In the genomic region with DNA sequence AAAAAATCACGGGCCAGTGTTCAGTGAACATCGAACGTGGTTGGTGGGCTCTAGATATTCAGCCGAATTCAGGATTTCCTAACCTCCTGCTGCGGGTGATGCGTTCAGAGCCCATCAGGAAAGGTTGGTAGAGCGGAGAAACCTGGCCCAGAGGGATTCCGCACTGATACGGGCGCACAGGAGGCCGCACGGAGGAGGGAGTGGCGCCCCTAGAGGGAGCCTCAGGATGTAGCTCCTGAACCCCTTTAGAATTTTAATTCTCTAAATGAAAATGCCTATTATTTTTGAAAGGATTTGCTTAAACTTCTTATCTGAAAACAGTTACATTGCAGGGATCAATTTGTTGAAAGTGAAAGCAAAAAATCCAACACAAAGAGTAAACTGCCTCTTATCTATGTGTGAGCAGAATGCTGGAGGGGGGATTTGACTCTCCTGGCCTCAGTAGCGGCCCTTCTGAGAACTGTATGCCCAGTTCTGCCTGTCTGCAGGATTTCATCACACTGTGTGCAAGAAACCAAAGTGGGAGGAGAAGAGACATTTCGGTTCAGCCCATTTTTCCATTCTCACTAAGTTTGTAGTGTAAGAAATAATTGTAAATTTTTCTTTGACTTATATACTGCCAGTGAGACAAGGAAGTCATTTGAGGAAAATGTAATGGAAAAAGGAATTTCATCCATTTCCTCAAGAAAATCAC, we compare ENCODE assay signal across 21 cellular contexts.
DNase-seq lines count a peak whose midpoint lies in the region; ATAC-seq and TF ChIP-seq lines count a peak whose summit lies in the region.
"Had no signal": no experiment of that assay in that cellular context is flagged by ENCODE, and none has a peak within 500 bp of the region (broad histone marks: within the 10 kb centered on the region; RNA-seq: fewer than 3 reads in every experiment).

No MANE protein-coding gene starts in this region.

- no peaks in the 10 kb centered on the region for H3K36me3 Mint-ChIP-seq in activated T-cell treated with anti-CD3 and anti-CD28 coated beads, Interleukin-2, amount 50 U/mL, for 24 hours (ENCODE audit: low read depth)
- H3K36me3 Mint-ChIP-seq in activated naive CD8-positive, alpha-beta T cell treated with anti-CD3 and anti-CD28 coated beads, Interleukin-2, amount 50 U/mL, for 24 hours (ENCODE audit: low read depth): no peaks in the 10 kb centered on the region
- H3K36me3 Mint-ChIP-seq: CD4-positive, alpha-beta memory T cell; naive thymus-derived CD4-positive, alpha-beta T cell; stimulated activated naive B cell treated with anti-CD40 and anti-IgM and Interleukin-4, amounts not matched to agents 10 μg/mL and 1 μg/mL and 100 μg/mL, for 72 hours had no signal

- peak; percentile 6 for DNase-seq in NOMO-1 treated with DMSO at 0.1 percent for 48 hours (lab: John Stamatoyannopoulos, UW; ENCODE audit: unreplicated experiment)
- no peak for DNase-seq in NOMO-1 treated with dmso at 0.1 percent for 144 hours (lab: John Stamatoyannopoulos, UW; ENCODE audit: unreplicated experiment)
- no peak for DNase-seq in Panc1 (ENCODE audit: low read depth, low spot score)
- peak; percentile 36 for DNase-seq in fibroblast of the aortic adventitia (ENCODE audit: low read depth)
- DNase-seq in smooth muscle cell (lab: John Stamatoyannopoulos, UW; ENCODE audit: unreplicated experiment): no peak
- no peak for DNase-seq in activated T-cell treated with anti-CD3 and anti-CD28 coated beads, Interleukin-2, amount 50 U/mL, for 24 hours
- no peak for DNase-seq in activated naive CD8-positive, alpha-beta T cell treated with anti-CD3 and anti-CD28 coated beads, Interleukin-2, amount 50 U/mL, for 24 hours
- DNase-seq: activated naive CD8-positive, alpha-beta T cell treated with anti-CD3 and anti-CD28 coated beads, Interleukin-2, amount 10 ng/mL, durations not matched to agents 7 days and 5 days; activated T-cell treated with anti-CD3 and anti-CD28 coated beads, Interleukin-2, amount 50 U/mL, for 4 hours; CD4-positive, alpha-beta memory T cell; DMS79 treated with DMSO at 0.1 percent for 48 hours; gastrocnemius medialis; MG63; naive thymus-derived CD4-positive, alpha-beta T cell; NCI-H2029 treated with DMSO at 0.1 percent for 48 hours; NCI-H526 treated with DMSO at 0.1 percent for 48 hours; Peyer's patch; stimulated activated naive B cell treated with anti-CD40 and anti-IgM and Interleukin-4, amounts not matched to agents 10 μg/mL and 1 μg/mL and 100 μg/mL, for 72 hours had no signal

- TF ChIP-seq CTCF in Panc1 (IDR thresholded peaks at IDR 0.05): peak; percentile 58
- peak; percentile 32 for TF ChIP-seq CTCF in fibroblast of the aortic adventitia (IDR thresholded peaks at IDR 0.05; ENCODE audit: insufficient read depth, low read length)
- peak; percentile 29 for TF ChIP-seq CTCF in smooth muscle cell (IDR thresholded peaks at IDR 0.05; ENCODE audit: borderline replicate concordance, insufficient read depth, poor library complexity, severe bottlenecking)

- H3K4me1 Mint-ChIP-seq in activated T-cell treated with anti-CD3 and anti-CD28 coated beads, Interleukin-2, amount 50 U/mL, for 24 hours (ENCODE audit: low read depth): peaks cover 7% of the 10 kb centered on the region
- H3K4me1 Mint-ChIP-seq in activated naive CD8-positive, alpha-beta T cell treated with anti-CD3 and anti-CD28 coated beads, Interleukin-2, amount 50 U/mL, for 24 hours: peaks cover 8% of the 10 kb centered on the region

- CTCF ChIA-PET in Panc1 (lab: Charles Lee): no interaction called here

- no peaks in the 10 kb centered on the region for H4K20me1 ChIP-seq in smooth muscle cell (ENCODE audit: low read depth)

- POLR2A ChIA-PET in Panc1 (lab: Charles Lee): no interaction called here

- 73% methylated on average over 15 of the region's 15 CpGs for WGBS in smooth muscle cell (ENCODE audit: low lambda C conversion rate)

- no peak overlapping the region for H3K27ac ChIP-seq in Panc1 (ENCODE audit: low read length)
- H3K27ac ChIP-seq in smooth muscle cell (ENCODE audit: low read depth): no peak overlapping the region
- H3K27ac ChIP-seq: gastrocnemius medialis, Peyer's patch, SK-N-MC had no signal

- in situ Hi-C loops in Panc1 (cut with HindIII; ENCODE audit: low pct_unique_long_range_greater_than_20kb, low sequenced_read_pairs): no loop called here

- no peaks in the 10 kb centered on the region for H3K9me3 ChIP-seq in Panc1 (ENCODE audit: control insufficient read depth, insufficient read depth, low read depth, low read length)
- H3K9me3 ChIP-seq in smooth muscle cell (replicated peaks; ENCODE audit: low read depth): no peaks in the 10 kb centered on the region
- H3K9me3 ChIP-seq: gastrocnemius medialis, MG63, Peyer's patch had no signal

- BruUV-seq in Panc1 (replicated peaks; lab: Mats Ljungman, UMichigan): no TSS peak

- intact Hi-C loops in Panc1 (cut with micrococcal nuclease; ENCODE audit: unreplicated experiment): no loop called here

- no peaks in the 10 kb centered on the region for H3K4me1 ChIP-seq in Panc1 (ENCODE audit: control insufficient read depth, insufficient read depth, low read length)
- H3K4me1 ChIP-seq in smooth muscle cell (ENCODE audit: low read depth): no peaks in the 10 kb centered on the region
- H3K4me1 ChIP-seq: gastrocnemius medialis, Peyer's patch had no signal

- H3K9me3 Mint-ChIP-seq in activated T-cell treated with anti-CD3 and anti-CD28 coated beads, Interleukin-2, amount 50 U/mL, for 24 hours: no peaks in the 10 kb centered on the region
- H3K9me3 Mint-ChIP-seq in activated naive CD8-positive, alpha-beta T cell treated with anti-CD3 and anti-CD28 coated beads, Interleukin-2, amount 50 U/mL, for 24 hours: no peaks in the 10 kb centered on the region
- H3K9me3 Mint-ChIP-seq: activated naive CD8-positive, alpha-beta T cell treated with anti-CD3 and anti-CD28 coated beads, Interleukin-2, amount 10 ng/mL, durations not matched to agents 7 days and 5 days; activated T-cell treated with anti-CD3 and anti-CD28 coated beads, Interleukin-2, amount 50 U/mL, for 4 hours; naive thymus-derived CD4-positive, alpha-beta T cell; stimulated activated naive B cell treated with anti-CD40 and anti-IgM and Interleukin-4, amounts not matched to agents 10 μg/mL and 1 μg/mL and 100 μg/mL, for 72 hours had no signal

- H3K27me3 Mint-ChIP-seq in activated T-cell treated with anti-CD3 and anti-CD28 coated beads, Interleukin-2, amount 50 U/mL, for 24 hours: peaks cover 26% of the 10 kb centered on the region
- H3K27me3 Mint-ChIP-seq in activated naive CD8-positive, alpha-beta T cell treated with anti-CD3 and anti-CD28 coated beads, Interleukin-2, amount 50 U/mL, for 24 hours: peaks cover 6% of the 10 kb centered on the region

- no peak overlapping the region for H3K9ac ChIP-seq in smooth muscle cell (ENCODE audit: low read depth)

- H2AFZ ChIP-seq in smooth muscle cell (ENCODE audit: low read depth): no peak overlapping the region

- H3K79me2 ChIP-seq in smooth muscle cell (ENCODE audit: low read depth): no peaks in the 10 kb centered on the region

- no peaks in the 10 kb centered on the region for H3K27me3 ChIP-seq in Panc1 (ENCODE audit: control insufficient read depth, insufficient read depth, low read length)
- H3K27me3 ChIP-seq in smooth muscle cell (ENCODE audit: low read depth): peaks cover 6% of the 10 kb centered on the region
- H3K27me3 ChIP-seq: gastrocnemius medialis, MG63, Peyer's patch had no signal

- no peak for ATAC-seq in Panc1
- ATAC-seq in GM19395 (IDR thresholded peaks at IDR 0.05; ENCODE audit: unreplicated experiment): no peak
- ATAC-seq in activated naive CD8-positive, alpha-beta T cell treated with anti-CD3 and anti-CD28 coated beads, Interleukin-2, amount 50 U/mL, for 24 hours: no peak
- ATAC-seq: activated T-cell treated with anti-CD3 and anti-CD28 coated beads, Interleukin-2, amount 50 U/mL, for 4 hours; gastrocnemius medialis; naive thymus-derived CD4-positive, alpha-beta T cell; stimulated activated naive B cell treated with anti-CD40 and anti-IgM and Interleukin-4, amounts not matched to agents 10 μg/mL and 1 μg/mL and 100 μg/mL, for 72 hours had no signal

- H3K36me3 ChIP-seq in Panc1 (ENCODE audit: control insufficient read depth, insufficient read depth, low read length): no peaks in the 10 kb centered on the region
- H3K36me3 ChIP-seq in smooth muscle cell (ENCODE audit: low read depth): no peaks in the 10 kb centered on the region
- H3K36me3 ChIP-seq: gastrocnemius medialis, MG63, Peyer's patch had no signal

- no peak overlapping the region for H3K4me2 ChIP-seq in smooth muscle cell

- H3F3A ChIP-seq in smooth muscle cell (ENCODE audit: low read depth): no peaks in the 10 kb centered on the region

- H3K4me3 ChIP-seq in Panc1 (ENCODE audit: low read depth in 2 of 2, low read length in 2 of 2) (no peak overlapping the region), fibroblast of the aortic adventitia (ENCODE audit: low read depth, low read length) (no peak overlapping the region), smooth muscle cell (no peak overlapping the region)
- H3K4me3 ChIP-seq: gastrocnemius medialis, lung, MG63, Peyer's patch, SK-N-MC had no signal

- no peak overlapping the region for H3K4me3 Mint-ChIP-seq in activated T-cell treated with anti-CD3 and anti-CD28 coated beads, Interleukin-2, amount 50 U/mL, for 24 hours
- H3K4me3 Mint-ChIP-seq in activated naive CD8-positive, alpha-beta T cell treated with anti-CD3 and anti-CD28 coated beads, Interleukin-2, amount 50 U/mL, for 24 hours: no peak overlapping the region
- H3K4me3 Mint-ChIP-seq: activated naive CD8-positive, alpha-beta T cell treated with anti-CD3 and anti-CD28 coated beads, Interleukin-2, amount 10 ng/mL, durations not matched to agents 7 days and 5 days; activated T-cell treated with anti-CD3 and anti-CD28 coated beads, Interleukin-2, amount 50 U/mL, for 4 hours; CD4-positive, alpha-beta memory T cell; naive thymus-derived CD4-positive, alpha-beta T cell; stimulated activated naive B cell treated with anti-CD40 and anti-IgM and Interleukin-4, amounts not matched to agents 10 μg/mL and 1 μg/mL and 100 μg/mL, for 72 hours had no signal

- H3K27ac Mint-ChIP-seq in activated T-cell treated with anti-CD3 and anti-CD28 coated beads, Interleukin-2, amount 50 U/mL, for 24 hours: no peak overlapping the region
- H3K27ac Mint-ChIP-seq in activated naive CD8-positive, alpha-beta T cell treated with anti-CD3 and anti-CD28 coated beads, Interleukin-2, amount 50 U/mL, for 24 hours: no peak overlapping the region
- H3K27ac Mint-ChIP-seq: activated naive CD8-positive, alpha-beta T cell treated with anti-CD3 and anti-CD28 coated beads, Interleukin-2, amount 10 ng/mL, durations not matched to agents 7 days and 5 days; CD4-positive, alpha-beta memory T cell; naive thymus-derived CD4-positive, alpha-beta T cell; stimulated activated naive B cell treated with anti-CD40 and anti-IgM and Interleukin-4, amounts not matched to agents 10 μg/mL and 1 μg/mL and 100 μg/mL, for 72 hours had no signal

Comparison
In these comparisons a context has a peak if more than half of its experiments do, and no peak if none do; other contexts are left out.
1. DNase-seq: peak in NOMO-1 treated with DMSO at 0.1 percent for 48 hours (single experiment) and fibroblast of the aortic adventitia (single experiment); none in NOMO-1 treated with dmso at 0.1 percent for 144 hours (single experiment), Panc1 (single experiment), smooth muscle cell (single experiment), activated T-cell treated with anti-CD3 and anti-CD28 coated beads, Interleukin-2, amount 50 U/mL, for 24 hours (single experiment) and activated naive CD8-positive, alpha-beta T cell treated with anti-CD3 and anti-CD28 coated beads, Interleukin-2, amount 50 U/mL, for 24 hours (single experiment).
2. Peak in every context shown above with its lines, with median percentiles within 50 percentile points of each other: CTCF ChIP-seq.